8 cellular contexts compared by ENCODE assay signal in genomic region chr19:47663911-47664771, GRCh38.
DNase-seq lines count a peak whose midpoint lies in the region; TF ChIP-seq lines count a peak whose summit lies in the region.

No MANE protein-coding gene starts in this region.

- TF ChIP-seq CTCF in GM10266 (IDR thresholded peaks at IDR 0.05; ENCODE audit: control insufficient read depth, insufficient read depth, low read depth, missing control alignments) = no peak

- intact Hi-C loops in head of caudate nucleus (cut with DNase I) = loop anchor here (10.0 kb wide), 1 partner anchor 49 kb away; no protein-coding TSS in a partner anchor

- peak; percentile 96 for DNase-seq in ELR (ENCODE audit: low read depth)
- peak; percentile 15 for DNase-seq in T1000 (lab: John Stamatoyannopoulos, UW)
- DNase-seq in head of caudate nucleus = peak in 31 of 42 donors; percentile 12 to 82 (median 44)
- DNase-seq in putamen (ENCODE audit: low spot score) = peak; percentile 52
- DNase-seq in NCI-H1417 treated with DMSO at 0.1 percent for 48 hours (lab: John Stamatoyannopoulos, UW) = no peak
- no peak for DNase-seq in GM10266 (ENCODE audit: extremely low spot score)
- no peak for DNase-seq in activated CD4-positive, alpha-beta T cell treated with anti-CD3 and anti-CD28 coated beads for 4 hours
- DNase-seq in NCI-H526 (lab: John Stamatoyannopoulos, UW) = no peak

Comparison
In these comparisons a context has a peak if more than half of its experiments do, and no peak if none do; other contexts are left out.
1. DNase-seq: peak in ELR (single experiment), T1000 (single experiment), head of caudate nucleus (31 of 42) and putamen (single experiment); none in NCI-H1417 treated with DMSO at 0.1 percent for 48 hours (single experiment), GM10266 (single experiment), activated CD4-positive, alpha-beta T cell treated with anti-CD3 and anti-CD28 coated beads for 4 hours (0 of 2) and NCI-H526 (0 of 2).